Comparison of ENCODE assay signal across 7 cellular contexts in genomic region chr9:116589392-116590354, GRCh38.
DNase-seq lines count a peak whose midpoint lies in the region; ATAC-seq, FAIRE-seq and TF ChIP-seq lines count a peak whose summit lies in the region.

No MANE protein-coding gene starts in this region.

- no peak overlapping the region for H3K9ac ChIP-seq in PC-3 (ENCODE audit: low read length)

- no peak overlapping the region for H3K4me3 ChIP-seq in HAP-1
- H3K4me3 ChIP-seq in PC-3 (ENCODE audit: low read length) = no peak overlapping the region

- no peaks in the 10 kb centered on the region for H4K20me1 ChIP-seq in PC-3 (ENCODE audit: low read length)

- no peak overlapping the region for H3K27ac Mint-ChIP-seq in stimulated activated naive CD8-positive, alpha-beta T cell treated with anti-CD3 and anti-CD28 coated beads, Interleukin-15, amount 100 ng/mL, for 72 hours

- in situ Hi-C loops in HAP-1 (cut with MboI; ENCODE audit: low sequenced_read_pairs) = no loop called here

- H3K79me2 ChIP-seq in PC-3 (ENCODE audit: low read length) = no peaks in the 10 kb centered on the region

- no peak overlapping the region for H2AFZ ChIP-seq in PC-3 (ENCODE audit: low read length)

- BruUV-seq in PC-3 (replicated peaks; lab: Mats Ljungman, UMichigan) = no TSS peak

- CTCF ChIA-PET in PC-3 (lab: Charles Lee) = interaction anchor here (1.0 kb wide), 1 partner anchor 57 kb away, joined by 4 read pairs; no protein-coding TSS in a partner anchor

- POLR2A ChIA-PET in PC-3 (lab: Charles Lee; ENCODE audit: unreplicated experiment) = no interaction called here

- DNase-seq in HAP-1 (ENCODE audit: low spot score in 2 of 2) = peak; percentile 55 to 71
- DNase-seq in PC-3 = peak; percentile 76
- DNase-seq in fibroblast of gingiva (ENCODE audit: low read depth) = peak; percentile 69
- DNase-seq in stimulated activated naive CD8-positive, alpha-beta T cell treated with anti-CD3 and anti-CD28 coated beads, Interleukin-15, amount 100 ng/mL, for 72 hours = peak; percentile 3 to 18
- no peak for DNase-seq in globus pallidus (ENCODE audit: low spot score)

- intact Hi-C loops in PC-3 (cut with micrococcal nuclease) = loop anchor here (1.0 kb wide), 2 partner anchors 58 to 72 kb away; no protein-coding TSS in a partner anchor

- H3K4me1 ChIP-seq in HAP-1 = no peaks in the 10 kb centered on the region
- no peaks in the 10 kb centered on the region for H3K4me1 ChIP-seq in PC-3 (ENCODE audit: insufficient read depth, low read length)

- H3K9me3 ChIP-seq in HAP-1 = peaks cover 7% of the 10 kb centered on the region; the same call in 1 of the 2 replicates
- H3K9me3 ChIP-seq in PC-3 (ENCODE audit: low read length) = no peaks in the 10 kb centered on the region

- no peak overlapping the region for H3K27ac ChIP-seq in PC-3 (ENCODE audit: low read length)

- no peak overlapping the region for H3K4me3 Mint-ChIP-seq in stimulated activated naive CD8-positive, alpha-beta T cell treated with anti-CD3 and anti-CD28 coated beads, Interleukin-15, amount 100 ng/mL, for 72 hours

- H3K9me3 Mint-ChIP-seq in stimulated activated naive CD8-positive, alpha-beta T cell treated with anti-CD3 and anti-CD28 coated beads, Interleukin-15, amount 100 ng/mL, for 72 hours = peaks cover 12% of the 10 kb centered on the region in 2 donors

- ATAC-seq in PC-3 (peak; percentile 91), HG03442 (IDR thresholded peaks at IDR 0.05; ENCODE audit: unreplicated experiment) (no peak)
- ATAC-seq in stimulated activated naive CD8-positive, alpha-beta T cell treated with anti-CD3 and anti-CD28 coated beads, Interleukin-15, amount 100 ng/mL, for 72 hours = peak; percentile 81

- TF ChIP-seq CTCF in PC-3 (conservative IDR thresholded peaks at IDR 0.05; ENCODE audit: low read depth, low read length) = peak; percentile 81

- no peaks in the 10 kb centered on the region for H3K9me2 ChIP-seq in PC-3 (replicated peaks; ENCODE audit: low read length)

- no peaks in the 10 kb centered on the region for H3K4me1 Mint-ChIP-seq in stimulated activated naive CD8-positive, alpha-beta T cell treated with anti-CD3 and anti-CD28 coated beads, Interleukin-15, amount 100 ng/mL, for 72 hours

- H3K27me3 Mint-ChIP-seq in stimulated activated naive CD8-positive, alpha-beta T cell treated with anti-CD3 and anti-CD28 coated beads, Interleukin-15, amount 100 ng/mL, for 72 hours = no peaks in the 10 kb centered on the region

- H3K27me3 ChIP-seq in HAP-1 (ENCODE audit: low read depth) (no peaks in the 10 kb centered on the region), PC-3 (ENCODE audit: low read length) (no peaks in the 10 kb centered on the region)

- FAIRE-seq in G401.6 (lab: Jason Lieb, UNC) = peak; percentile 90

- no peaks in the 10 kb centered on the region for H3K36me3 ChIP-seq in HAP-1 (replicated peaks)
- H3K36me3 ChIP-seq in PC-3 (ENCODE audit: low read depth, low read length) = no peaks in the 10 kb centered on the region

- no peak overlapping the region for H3K4me2 ChIP-seq in PC-3 (ENCODE audit: low read length)

- no peaks in the 10 kb centered on the region for H3F3A ChIP-seq in PC-3 (ENCODE audit: low read length, unreplicated experiment)
